Comparison of ENCODE assay signal across 8 cellular contexts in the genomic region with DNA sequence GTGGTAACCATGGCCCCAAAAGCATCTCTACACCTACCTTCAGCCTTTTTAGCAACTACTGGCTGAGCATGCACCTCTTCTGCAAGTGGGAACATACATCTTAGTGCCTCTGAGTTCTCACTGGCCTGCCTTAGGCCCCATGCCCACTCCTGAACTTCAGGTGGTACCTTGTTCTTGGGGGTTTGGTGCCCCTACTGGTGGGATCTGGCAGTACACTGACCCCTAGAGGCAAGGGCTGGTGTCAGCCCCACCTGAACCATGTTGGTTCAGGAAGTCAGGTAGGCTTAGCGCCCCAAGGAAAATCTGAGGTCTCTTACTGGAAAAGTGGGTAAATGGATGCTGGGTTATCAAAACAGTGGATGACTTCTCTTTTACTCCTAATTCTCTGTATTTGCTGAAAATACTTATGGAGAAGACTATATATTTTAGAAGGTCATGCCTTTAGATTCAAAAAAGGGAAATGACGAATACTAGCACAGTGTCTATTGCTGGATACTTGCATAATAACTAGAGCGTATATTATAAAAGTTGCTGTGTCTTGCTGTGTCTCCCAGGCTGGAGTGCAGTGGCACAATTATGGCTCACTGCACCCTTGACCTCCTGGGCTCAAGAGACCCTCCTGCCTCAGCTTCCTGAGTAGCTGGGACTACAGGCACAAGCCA.
DNase-seq lines count a peak whose midpoint lies in the region; ATAC-seq, FAIRE-seq and TF ChIP-seq lines count a peak whose summit lies in the region.

No MANE protein-coding gene starts in this region.

- H3K79me2 ChIP-seq in K562 (ENCODE audit: control insufficient read depth, insufficient read depth, low read length): no peaks in the 10 kb centered on the region

- no peak overlapping the region for H3K9ac ChIP-seq in K562 (ENCODE audit: insufficient read depth in 1 of 2, low read depth in 2 of 2, low read length in 2 of 2)

- WGBS in K562 (ENCODE audit: insufficient coverage, low coverage, missing lambda C conversion rate): 89% methylated on average over 3 of the region's 3 CpGs

- H3K4me3 Mint-ChIP-seq in nephron progenitor cell: no peak overlapping the region

- H3K9me3 ChIP-seq in K562 (replicated peaks; ENCODE audit: control insufficient read depth, insufficient read depth, low read depth, low read length): no peaks in the 10 kb centered on the region

- TF ChIP-seq POLR2A in K562 (conservative IDR thresholded peaks at IDR 0.05): no peak

- no peak overlapping the region for H2AFZ ChIP-seq in K562 (ENCODE audit: low read depth, low read length)

- no peak overlapping the region for H3K4me3 ChIP-seq in K562

- H3K36me3 ChIP-seq in K562 (ENCODE audit: control insufficient read depth, insufficient read depth, low read length): peaks cover 13% of the 10 kb centered on the region; the same call in 2 of the 3 replicates

- H3K27ac ChIP-seq in K562 (ENCODE audit: extremely low read depth, low read depth, low read length): no peak overlapping the region

- H3K4me2 ChIP-seq in K562 (ENCODE audit: insufficient read depth, low read length): no peak overlapping the region

- TF ChIP-seq CTCF in K562 (IDR thresholded peaks at IDR 0.05 in 2 of 3, conservative IDR thresholded peaks at IDR 0.05 in 1 of 3; ENCODE audit: insufficient read depth in 2 of 3, low read depth in 1 of 3, low read length in 3 of 3) (peak; percentile 95 to 99 (median 98)), nephron progenitor cell (IDR thresholded peaks at IDR 0.05) (peak; percentile 47)

- H3K9me1 ChIP-seq in K562 (ENCODE audit: control insufficient read depth, insufficient read depth, low read length): no peaks in the 10 kb centered on the region

- FAIRE-seq in K562 (lab: Jason Lieb, UNC): peak; percentile 74

- in situ Hi-C loops in KBM-7 (cut with MboI; ENCODE audit: low pct_unique_long_range_greater_than_20kb, low sequenced_read_pairs): no loop called here
- in situ Hi-C loops in K562 (cut with MboI): no loop called here

- intact Hi-C loops in K562 (cut with micrococcal nuclease): no loop called here

- DNase-seq in D341Med (ENCODE audit: low spot score) (peak; percentile 60), KBM-7 (peak; percentile 56), K562 (ENCODE audit: extremely low read depth in 1 of 4, low spot score in 3 of 4) (peak; percentile 60 to 79 (median 72)), nephron progenitor cell (peak; percentile 39), NCI-H345 treated with DMSO at 0.1 percent for 48 hours (lab: John Stamatoyannopoulos, UW; ENCODE audit: unreplicated experiment) (no peak), hypothalamus (lab: John Stamatoyannopoulos, UW) (no peak), NCI-H226 (no peak)

- POLR2A ChIA-PET in K562 (lab: Yijun Ruan, JAX): interaction anchor here (1.0 to 1.7 kb wide), 2 partner anchors 9 to 11 kb away, joined by 3 to 4 read pairs; no protein-coding TSS in a partner anchor

- TF ChIP-seq RAD21 in K562 (CRISPR knock-in tag; conservative IDR thresholded peaks at IDR 0.05 in 1 of 2, IDR thresholded peaks at IDR 0.05 in 1 of 2): peak; percentile 6 to 71; a peak in 2 of 4 replicates

- no peak for TF ChIP-seq EP300 in K562 (IDR thresholded peaks at IDR 0.05; ENCODE audit: low read length)

- no peaks in the 10 kb centered on the region for H4K20me1 ChIP-seq in K562 (replicated peaks; ENCODE audit: control insufficient read depth, insufficient read depth, low read length)

- H3K4me1 ChIP-seq in K562 (replicated peaks in 1 of 2; ENCODE audit: control insufficient read depth in 2 of 2, insufficient read depth in 2 of 2, low read length in 2 of 2): peaks cover 3 to 8% of the 10 kb centered on the region in 2 experiments; a peak in 2 of 5 replicates

- H3K9me3 Mint-ChIP-seq in nephron progenitor cell: peaks cover 14% of the 10 kb centered on the region

- ATAC-seq in K562 (peak; percentile 94), HG02938 (IDR thresholded peaks at IDR 0.05; ENCODE audit: unreplicated experiment) (no peak)

- H3K27me3 Mint-ChIP-seq in nephron progenitor cell (ENCODE audit: low read depth, poor library complexity): no peaks in the 10 kb centered on the region

- CTCF ChIA-PET in K562 (lab: Yijun Ruan, JAX; ENCODE audit: low intra/inter-chr PET ratio): interaction anchor here (0.6 kb wide), 1 partner anchor 109 kb away, joined by 3 read pairs; no protein-coding TSS in a partner anchor

- H3K27ac Mint-ChIP-seq in nephron progenitor cell: no peak overlapping the region

- H3K27me3 ChIP-seq in K562 (ENCODE audit: control insufficient read depth in 2 of 2, insufficient read depth in 2 of 2, low read length in 2 of 2): no peaks in the 10 kb centered on the region

- peaks cover 9% of the 10 kb centered on the region for H3K4me1 Mint-ChIP-seq in nephron progenitor cell

- peaks cover 12% of the 10 kb centered on the region for H3K36me3 Mint-ChIP-seq in nephron progenitor cell (ENCODE audit: low read depth)

- BruUV-seq in K562 (replicated peaks; lab: Mats Ljungman, UMichigan): no TSS peak

TF ChIP-seq in K562, 482 proteins besides CTCF, POLR2A, EP300 and RAD21 (continues in another document):
- TF ChIP-seq KAT8 (IDR thresholded peaks at IDR 0.05; ENCODE audit: low read depth) (no peak), KLF16 (IDR thresholded peaks at IDR 0.05) (peak; percentile 39; the same call in 1 of the 2 replicates), ZNF77 (CRISPR knock-in tag; IDR thresholded peaks at IDR 0.05) (no peak), NFIC (IDR thresholded peaks at IDR 0.05) (no peak), NR3C1 (CRISPR knock-in tag; IDR thresholded peaks at IDR 0.05) (no peak), CTCFL (IDR thresholded peaks at IDR 0.05; ENCODE audit: borderline replicate concordance, insufficient read depth, low read depth, low read length, poor library complexity, severe bottlenecking) (peak; percentile 68), THAP7 (CRISPR knock-in tag; IDR thresholded peaks at IDR 0.05) (no peak), MYC (IDR thresholded peaks at IDR 0.05; ENCODE audit: low read depth, low read length) (no peak), MYC (CRISPR knock-in tag; IDR thresholded peaks at IDR 0.05; ENCODE audit: borderline replicate concordance, low read depth) (no peak), RCOR1 (IDR thresholded peaks at IDR 0.05; ENCODE audit: borderline replicate concordance in 1 of 2, low read depth in 2 of 2, low read length in 2 of 2) (peak in 1 of 2 experiments; percentile 23; a peak in 1 of 4 replicates), ZNF143 (CRISPR knock-in tag; IDR thresholded peaks at IDR 0.05) (no peak), SAP30 (IDR thresholded peaks at IDR 0.05; ENCODE audit: borderline replicate concordance, insufficient read depth, low read depth, low read length, poor library complexity, severe bottlenecking) (no peak), KDM1A (IDR thresholded peaks at IDR 0.05) (0 out of 4 replicates have a peak, but pooled peaks of 1 of the 2 experiments have one; percentile 25), CC2D1A (IDR thresholded peaks at IDR 0.05) (peak; percentile 85), YY1 (IDR thresholded peaks at IDR 0.05; ENCODE audit: borderline replicate concordance in 1 of 3, control insufficient read depth in 1 of 3, extremely low read depth in 1 of 3, insufficient read depth in 3 of 3, insufficient read length in 1 of 3, insufficient replicate concordance in 2 of 3, low read depth in 1 of 3, low read length in 2 of 3) (peak in 1 of 3 experiments; percentile 41)
- TF ChIP-seq, protein P1, sequence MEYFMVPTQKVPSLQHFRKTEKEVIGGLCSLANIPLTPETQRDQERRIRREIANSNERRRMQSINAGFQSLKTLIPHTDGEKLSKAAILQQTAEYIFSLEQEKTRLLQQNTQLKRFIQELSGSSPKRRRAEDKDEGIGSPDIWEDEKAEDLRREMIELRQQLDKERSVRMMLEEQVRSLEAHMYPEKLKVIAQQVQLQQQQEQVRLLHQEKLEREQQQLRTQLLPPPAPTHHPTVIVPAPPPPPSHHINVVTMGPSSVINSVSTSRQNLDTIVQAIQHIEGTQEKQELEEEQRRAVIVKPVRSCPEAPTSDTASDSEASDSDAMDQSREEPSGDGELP (CRISPR knock-in tag; IDR thresholded peaks at IDR 0.05; ENCODE audit: borderline replicate concordance): 0 out of 2 replicates have a peak, but pooled peaks have one; percentile 37
- TF ChIP-seq, protein P2, sequence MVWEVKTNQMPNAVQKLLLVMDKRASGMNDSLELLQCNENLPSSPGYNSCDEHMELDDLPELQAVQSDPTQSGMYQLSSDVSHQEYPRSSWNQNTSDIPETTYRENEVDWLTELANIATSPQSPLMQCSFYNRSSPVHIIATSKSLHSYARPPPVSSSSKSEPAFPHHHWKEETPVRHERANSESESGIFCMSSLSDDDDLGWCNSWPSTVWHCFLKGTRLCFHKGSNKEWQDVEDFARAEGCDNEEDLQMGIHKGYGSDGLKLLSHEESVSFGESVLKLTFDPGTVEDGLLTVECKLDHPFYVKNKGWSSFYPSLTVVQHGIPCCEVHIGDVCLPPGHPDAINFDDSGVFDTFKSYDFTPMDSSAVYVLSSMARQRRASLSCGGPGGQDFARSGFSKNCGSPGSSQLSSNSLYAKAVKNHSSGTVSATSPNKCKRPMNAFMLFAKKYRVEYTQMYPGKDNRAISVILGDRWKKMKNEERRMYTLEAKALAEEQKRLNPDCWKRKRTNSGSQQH (CRISPR knock-in tag; IDR thresholded peaks at IDR 0.05): no peak

Comparison
In these comparisons a context has a peak if more than half of its experiments do, and no peak if none do; other contexts are left out.
1. DNase-seq: peak in D341Med (single experiment), KBM-7 (single experiment), K562 (4 of 4) and nephron progenitor cell (single experiment); none in NCI-H345 treated with DMSO at 0.1 percent for 48 hours (single experiment), hypothalamus (0 of 51) and NCI-H226 (single experiment).